Comparison of ENCODE assay signal across 12 cellular contexts in genomic region chr3:61157414-61157813, GRCh38.
DNase-seq lines count a peak whose midpoint lies in the region; ATAC-seq and TF ChIP-seq lines count a peak whose summit lies in the region.
"Had no signal": no experiment of that assay in that cellular context is flagged by ENCODE, and none has a peak within 500 bp of the region (broad histone marks: within the 10 kb centered on the region; RNA-seq: fewer than 3 reads in every experiment).

No MANE protein-coding gene starts in this region.

- ATAC-seq in GM19035 (IDR thresholded peaks at IDR 0.05; ENCODE audit: unreplicated experiment) (peak; percentile 52), HG02571 (IDR thresholded peaks at IDR 0.05; ENCODE audit: unreplicated experiment) (peak; percentile 75), HG03159 (IDR thresholded peaks at IDR 0.05; ENCODE audit: unreplicated experiment) (peak; percentile 88), right cardiac atrium (no peak)

- CTCF ChIA-PET in GM10248 (lab: Yijun Ruan, JAX) = interaction anchor here (1.5 kb wide), 1 partner anchor 43 kb away, joined by 3 read pairs; no protein-coding TSS in a partner anchor

- TF ChIP-seq CTCF in GM10248 (IDR thresholded peaks at IDR 0.05; ENCODE audit: control extremely low read depth, extremely low read depth, low read depth, missing control alignments) = no peak

- POLR2A ChIA-PET in GM10248 (lab: Yijun Ruan, JAX) = no interaction called here

- intact Hi-C loops in right cardiac atrium (cut with DNase I) = no loop called here

- no peak overlapping the region for H3K4me3 ChIP-seq in right cardiac atrium (ENCODE audit: low read length)
- H3K4me3 ChIP-seq: upper lobe of left lung had no signal

- no peak overlapping the region for H3K27ac ChIP-seq in right cardiac atrium (ENCODE audit: low read length)
- H3K27ac ChIP-seq: parathyroid adenoma, upper lobe of left lung had no signal

- no peaks in the 10 kb centered on the region for H3K9me3 ChIP-seq in right cardiac atrium (ENCODE audit: control insufficient read depth, low read length)
- H3K9me3 ChIP-seq: Caco-2, upper lobe of left lung had no signal

- DNase-seq in GM10248 (ENCODE audit: extremely low spot score) (peak; percentile 26), activated gamma-delta T cell treated with Interleukin-2 at 50 U/mL for 16 hours (no peak), LoVo (ENCODE audit: low spot score) (no peak), A172 (ENCODE audit: low spot score) (no peak), right cardiac atrium (no peak)
- DNase-seq: activated CD4-positive, CD25-positive, alpha-beta regulatory T cell treated with anti-CD3 and anti-CD28 coated beads, Interleukin-2, amount 50 U/mL, for 72 hours; Caco-2; upper lobe of left lung had no signal

- no peaks in the 10 kb centered on the region for H3K27me3 ChIP-seq in right cardiac atrium (ENCODE audit: control insufficient read depth, insufficient read depth)
- H3K27me3 ChIP-seq: upper lobe of left lung had no signal

- H3K4me1 ChIP-seq in right cardiac atrium (ENCODE audit: control insufficient read depth, insufficient read depth, low read length) = peaks cover 2% of the 10 kb centered on the region
- H3K4me1 ChIP-seq: upper lobe of left lung had no signal

Comparison
In these comparisons a context has a peak if more than half of its experiments do, and no peak if none do; other contexts are left out.
1. ATAC-seq: peak in GM19035 (single experiment), HG02571 (single experiment) and HG03159 (single experiment); none in right cardiac atrium (0 of 2).